9 cellular contexts compared by ENCODE assay signal in genomic region chr6:31113861-31114539, GRCh38. TPM values are rescaled to one million over a fixed set of nuclear protein-coding genes. Genes with fewer than 3 reads are reported as not detected.
DNase-seq lines count a peak whose midpoint lies in the region; ATAC-seq and TF ChIP-seq lines count a peak whose summit lies in the region.
"Had no signal": no experiment of that assay in that cellular context is flagged by ENCODE, and none has a peak within 500 bp of the region (broad histone marks: within the 10 kb centered on the region; RNA-seq: fewer than 3 reads in every experiment).

No MANE protein-coding gene starts in this region.

- H3K4me1 ChIP-seq in RWPE2 (ENCODE audit: insufficient read depth, poor library complexity, severe bottlenecking): peaks cover 16% of the 10 kb centered on the region

- H3K36me3 ChIP-seq in RWPE2 (ENCODE audit: low read depth): no peaks in the 10 kb centered on the region; the same call in 1 of the 2 replicates

- intact Hi-C loops in sciatic nerve (cut with DNase I): no loop called here

- DNase-seq in AG09319 (ENCODE audit: extremely low read depth, low read depth) (peak; percentile 43), RWPE2 (ENCODE audit: low spot score) (no peak), fibroblast of mammary gland (ENCODE audit: low read depth) (peak; percentile 83), sciatic nerve (ENCODE audit: low spot score) (no peak), NCI-H2081 (lab: John Stamatoyannopoulos, UW) (no peak), NCI-H2107 (lab: John Stamatoyannopoulos, UW) (no peak)
- DNase-seq: CD4-positive, CD25-positive, alpha-beta regulatory T cell had no signal

- peak overlapping the region; percentile 27 for H3K4me3 ChIP-seq in RWPE2 (ENCODE audit: severe bottlenecking)
- H3K4me3 ChIP-seq in fibroblast of mammary gland (ENCODE audit: control insufficient read depth, low read depth, low read length): no peak overlapping the region

- no peaks in the 10 kb centered on the region for H3K9me3 ChIP-seq in RWPE2 (ENCODE audit: severe bottlenecking)

- TF ChIP-seq CTCF in AG09319 (IDR thresholded peaks at IDR 0.05; ENCODE audit: low read depth, low read length) (no peak; the same call in 1 of the 2 replicates), RWPE2 (IDR thresholded peaks at IDR 0.05; ENCODE audit: poor library complexity, severe bottlenecking) (no peak), fibroblast of mammary gland (conservative IDR thresholded peaks at IDR 0.05; ENCODE audit: control insufficient read depth, insufficient read depth, low read depth, low read length) (no peak)

- H3K27me3 ChIP-seq in RWPE2 (ENCODE audit: insufficient read depth, poor library complexity, severe bottlenecking): no peaks in the 10 kb centered on the region

- peak overlapping the region; percentile 92 for H3K27ac ChIP-seq in RWPE2 (ENCODE audit: poor library complexity, severe bottlenecking)

- peak; percentile 24 for ATAC-seq in RWPE2 (ENCODE audit: low read depth)
- peak; percentile 28 for ATAC-seq in sciatic nerve
- no peak for ATAC-seq in GM18867 (IDR thresholded peaks at IDR 0.05; ENCODE audit: unreplicated experiment)
- no peak for ATAC-seq in HG03108 (IDR thresholded peaks at IDR 0.05; ENCODE audit: unreplicated experiment)

RNA-seq across cellular contexts. Expression of gene PSORS1C1, which starts 0.6 kb away (rescaled TPM):
- total RNA-seq in sciatic nerve: 0.62 TPM
- total RNA-seq: CD4-positive, CD25-positive, alpha-beta regulatory T cell had no signal

RNA-seq across cellular contexts. Expression of gene C6orf15, which starts 1.6 kb away (rescaled TPM):
- not detected for total RNA-seq in sciatic nerve
- total RNA-seq: CD4-positive, CD25-positive, alpha-beta regulatory T cell had no signal

RNA-seq across cellular contexts. Expression of gene CDSN, which starts 6.2 kb away (rescaled TPM):
- not detected for total RNA-seq in sciatic nerve
- total RNA-seq: CD4-positive, CD25-positive, alpha-beta regulatory T cell had no signal

RNA-seq across cellular contexts. Expression of gene PSORS1C2, which starts 24.9 kb away (rescaled TPM):
- total RNA-seq in sciatic nerve: not detected
- total RNA-seq: CD4-positive, CD25-positive, alpha-beta regulatory T cell had no signal

RNA-seq across cellular contexts. Expression of gene CCHCR1, which starts 43.6 kb away (rescaled TPM):
- 23.8 TPM for total RNA-seq in sciatic nerve

Comparison
In these comparisons a context has a peak if more than half of its experiments do, and no peak if none do; other contexts are left out.
1. DNase-seq: peak in AG09319 (single experiment) and fibroblast of mammary gland (single experiment); none in RWPE2 (single experiment), sciatic nerve (single experiment), NCI-H2081 (0 of 2) and NCI-H2107 (single experiment).
2. ATAC-seq: peak in RWPE2 (single experiment) and sciatic nerve (single experiment); none in GM18867 (single experiment) and HG03108 (single experiment).